8 cellular contexts compared by ENCODE assay signal in genomic region chrX:132539611-132540010, GRCh38.
"Had no signal": no experiment of that assay in that cellular context is flagged by ENCODE, and none has a peak within 500 bp of the region (broad histone marks: within the 10 kb centered on the region; RNA-seq: fewer than 3 reads in every experiment).

No MANE protein-coding gene starts in this region.

- H3K36me3 ChIP-seq: HAP-1 had no signal

- H2AFZ ChIP-seq: GM23248 had no signal

- H3K4me3 ChIP-seq: GM23248, HAP-1, K562 had no signal

- H3K9ac ChIP-seq: GM23248 had no signal

- H3K27ac ChIP-seq: GM23248 had no signal

- H3K4me1 ChIP-seq: HAP-1 had no signal

- H3K9me3 ChIP-seq: HAP-1 had no signal

- DNase-seq: GM23248, GOT3, H7, HFFc6, IMR-90 had no signal

- ATAC-seq: HCT116, K562 had no signal
